Comparison of ENCODE assay signal across 14 cellular contexts in the genomic region with DNA sequence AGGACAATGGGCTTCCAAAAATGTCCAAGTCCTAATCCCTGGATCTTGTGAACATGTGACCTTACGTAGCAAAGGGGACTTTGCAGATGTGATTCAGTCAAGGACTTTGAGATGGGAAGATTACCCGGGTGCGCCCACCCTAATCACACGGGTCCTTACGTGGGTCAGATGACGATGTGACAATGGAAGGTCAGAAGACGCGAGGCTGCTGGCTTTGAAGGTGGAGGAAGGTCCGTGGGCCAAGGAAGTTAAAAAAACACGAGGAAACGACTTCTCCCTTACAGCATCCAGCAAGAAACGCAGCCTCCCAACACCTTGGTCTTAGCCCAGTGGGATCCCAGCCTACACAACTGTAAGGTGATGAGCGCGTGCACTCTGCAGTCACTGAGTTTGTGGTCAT.
DNase-seq lines count a peak whose midpoint lies in the region; ATAC-seq and TF ChIP-seq lines count a peak whose summit lies in the region.
"Had no signal": no experiment of that assay in that cellular context is flagged by ENCODE, and none has a peak within 500 bp of the region (broad histone marks: within the 10 kb centered on the region; RNA-seq: fewer than 3 reads in every experiment).

No MANE protein-coding gene starts in this region.

- H3K27me3 Mint-ChIP-seq in osteocyte (ENCODE audit: unreplicated experiment): no peaks in the 10 kb centered on the region
- H3K27me3 Mint-ChIP-seq in type B pancreatic cell: no peaks in the 10 kb centered on the region
- H3K27me3 Mint-ChIP-seq: B cell had no signal

- H3K9me3 Mint-ChIP-seq in osteocyte (ENCODE audit: unreplicated experiment) (peaks cover 15% of the 10 kb centered on the region), type B pancreatic cell (no peaks in the 10 kb centered on the region)
- H3K9me3 Mint-ChIP-seq: CD4-positive, alpha-beta T cell had no signal

- no peaks in the 10 kb centered on the region for H3K36me3 Mint-ChIP-seq in osteocyte (ENCODE audit: unreplicated experiment)
- no peaks in the 10 kb centered on the region for H3K36me3 Mint-ChIP-seq in type B pancreatic cell

- H3K27ac Mint-ChIP-seq in osteocyte (ENCODE audit: unreplicated experiment) (no peak overlapping the region), type B pancreatic cell (no peak overlapping the region)
- H3K27ac Mint-ChIP-seq: B cell; CD4-positive, alpha-beta T cell had no signal

- H3K4me3 Mint-ChIP-seq in osteocyte (ENCODE audit: unreplicated experiment) (no peak overlapping the region), type B pancreatic cell (no peak overlapping the region)
- H3K4me3 Mint-ChIP-seq: B cell; CD4-positive, alpha-beta T cell had no signal

- no peaks in the 10 kb centered on the region for H3K4me1 Mint-ChIP-seq in osteocyte (ENCODE audit: unreplicated experiment)
- no peaks in the 10 kb centered on the region for H3K4me1 Mint-ChIP-seq in type B pancreatic cell (ENCODE audit: unreplicated experiment)
- H3K4me1 Mint-ChIP-seq: B cell had no signal

- ATAC-seq in stimulated activated naive CD8-positive, alpha-beta T cell treated with anti-CD3 and anti-CD28 coated beads, Interleukin-15, Interleukin-2, amounts not matched to agents 100 U/mL and 50 U/mL, for 24 hours: no peak
- no peak for ATAC-seq in HG02763 (IDR thresholded peaks at IDR 0.05; ENCODE audit: unreplicated experiment)

- peak; percentile 9 for DNase-seq in activated effector memory CD4-positive, alpha-beta T cell treated with anti-CD3 and anti-CD28 coated beads, Interleukin-2, amount 50 U/mL, for 16 hours
- no peak for DNase-seq in activated effector memory CD4-positive, alpha-beta T cell treated with Interleukin-2 at 50 U/mL for 16 hours
- peak; percentile 26 for DNase-seq in ecto neural progenitor cell (ENCODE audit: low spot score)
- peak; percentile 66 for DNase-seq in osteocyte (ENCODE audit: extremely low spot score, unreplicated experiment)
- DNase-seq in type B pancreatic cell (ENCODE audit: extremely low spot score, unreplicated experiment): peak; percentile 37
- DNase-seq in NCI-H2171 (lab: John Stamatoyannopoulos, UW): no peak
- DNase-seq in stimulated activated naive CD8-positive, alpha-beta T cell treated with anti-CD3 and anti-CD28 coated beads, Interleukin-15, Interleukin-2, amounts not matched to agents 100 U/mL and 50 U/mL, for 24 hours: no peak
- DNase-seq: C1 segment of cervical spinal cord; Calu3; CD4-positive, alpha-beta T cell; DMS 273 treated with DMSO at 0.1 percent for 48 hours; GM23248 had no signal

- no peak for TF ChIP-seq CTCF in osteocyte (IDR thresholded peaks at IDR 0.05)
- TF ChIP-seq CTCF in type B pancreatic cell (conservative IDR thresholded peaks at IDR 0.05): no peak

Comparison
In these comparisons a context has a peak if more than half of its experiments do, and no peak if none do; other contexts are left out.
1. DNase-seq: peak in activated effector memory CD4-positive, alpha-beta T cell treated with anti-CD3 and anti-CD28 coated beads, Interleukin-2, amount 50 U/mL, for 16 hours (single experiment), ecto neural progenitor cell (single experiment), osteocyte (single experiment) and type B pancreatic cell (single experiment); none in activated effector memory CD4-positive, alpha-beta T cell treated with Interleukin-2 at 50 U/mL for 16 hours (single experiment), NCI-H2171 (single experiment) and stimulated activated naive CD8-positive, alpha-beta T cell treated with anti-CD3 and anti-CD28 coated beads, Interleukin-15, Interleukin-2, amounts not matched to agents 100 U/mL and 50 U/mL, for 24 hours (single experiment).